Comparison of ENCODE assay signal across 8 cellular contexts in genomic region chr17:40564883-40565744, GRCh38. TPM values are rescaled to one million over a fixed set of nuclear protein-coding genes. Genes with fewer than 3 reads are reported as not detected.
DNase-seq lines count a peak whose midpoint lies in the region; ATAC-seq and TF ChIP-seq lines count a peak whose summit lies in the region.

A gene with protein sequence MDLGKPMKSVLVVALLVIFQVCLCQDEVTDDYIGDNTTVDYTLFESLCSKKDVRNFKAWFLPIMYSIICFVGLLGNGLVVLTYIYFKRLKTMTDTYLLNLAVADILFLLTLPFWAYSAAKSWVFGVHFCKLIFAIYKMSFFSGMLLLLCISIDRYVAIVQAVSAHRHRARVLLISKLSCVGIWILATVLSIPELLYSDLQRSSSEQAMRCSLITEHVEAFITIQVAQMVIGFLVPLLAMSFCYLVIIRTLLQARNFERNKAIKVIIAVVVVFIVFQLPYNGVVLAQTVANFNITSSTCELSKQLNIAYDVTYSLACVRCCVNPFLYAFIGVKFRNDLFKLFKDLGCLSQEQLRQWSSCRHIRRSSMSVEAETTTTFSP (minus strand): TSS chr17:40565472. CDS start chr17:40565409, 63 bp downstream.

- DNase-seq in left cardiac atrium (peak; percentile 20), right atrium auricular region (ENCODE audit: low spot score) (no peak), activated T-cell treated with anti-CD3 and anti-CD28 coated beads for 1 hour (ENCODE audit: low read depth) (peak; percentile 81), mucosa of descending colon (peak in 1 of 3 donors; percentile 85), upper lobe of right lung (peak; percentile 45), GF-D8 (lab: John Stamatoyannopoulos, UW) (no peak), sciatic nerve (ENCODE audit: low spot score) (no peak)

- TF ChIP-seq CTCF in right atrium auricular region (IDR thresholded peaks at IDR 0.05) (no peak), mucosa of descending colon (IDR thresholded peaks at IDR 0.05) (no peak), upper lobe of right lung (IDR thresholded peaks at IDR 0.05) (no peak)

- H3K27me3 ChIP-seq in right atrium auricular region (no peaks in the 10 kb centered on the region), upper lobe of right lung (no peaks in the 10 kb centered on the region)

- intact Hi-C loops in left cardiac atrium (cut with DNase I), result no loop called here
- intact Hi-C loops in mucosa of descending colon (cut with DNase I, micrococcal nuclease), result no loop called here
- intact Hi-C loops in upper lobe of right lung (cut with DNase I), result no loop called here
- intact Hi-C loops in sciatic nerve (cut with DNase I), result no loop called here

- peak in 1 of 2 donors; percentile 24 for ATAC-seq in left cardiac atrium
- ATAC-seq in mucosa of descending colon, result peak; percentile 70
- ATAC-seq in upper lobe of right lung, result no peak
- ATAC-seq in sciatic nerve, result no peak
- ATAC-seq in HG03139 (IDR thresholded peaks at IDR 0.05; ENCODE audit: unreplicated experiment), result no peak

- peaks cover 0 to 7% of the 10 kb centered on the region in 2 donors for H3K4me1 ChIP-seq in right atrium auricular region
- H3K4me1 ChIP-seq in mucosa of descending colon (ENCODE audit: low read depth), result no peaks in the 10 kb centered on the region
- H3K4me1 ChIP-seq in upper lobe of right lung, result peaks cover 6% of the 10 kb centered on the region

- no peaks in the 10 kb centered on the region for H3K36me3 ChIP-seq in right atrium auricular region
- H3K36me3 ChIP-seq in mucosa of descending colon (ENCODE audit: low read depth), result no peaks in the 10 kb centered on the region
- no peaks in the 10 kb centered on the region for H3K36me3 ChIP-seq in upper lobe of right lung

- no peaks in the 10 kb centered on the region for H3K9me3 ChIP-seq in right atrium auricular region
- H3K9me3 ChIP-seq in mucosa of descending colon, result no peaks in the 10 kb centered on the region
- no peaks in the 10 kb centered on the region for H3K9me3 ChIP-seq in upper lobe of right lung

- H3K4me3 ChIP-seq in right atrium auricular region, result no peak within 1 kb of the TSS
- no peak within 1 kb of the TSS for H3K4me3 ChIP-seq in mucosa of descending colon
- H3K4me3 ChIP-seq in upper lobe of right lung, result peak within 1 kb of the TSS; percentile 0

- H3K27ac ChIP-seq in right atrium auricular region, result no peak within 1 kb of the TSS
- no peak within 1 kb of the TSS for H3K27ac ChIP-seq in upper lobe of right lung

RNA-seq across cellular contexts. Expression of the gene that starts here (rescaled TPM):
- total RNA-seq in left cardiac atrium, result under 1 TPM; 0.29 to 0.53 TPM
- under 1 TPM in 1 of 2 donors, not detected in 1; 0.28 TPM for total RNA-seq in right atrium auricular region
- total RNA-seq in mucosa of descending colon, result 1 to 10 TPM in 1 of 3 donors, under 1 TPM in 2; 0.44 to 3.2 (median 0.87) TPM
- total RNA-seq in upper lobe of right lung, result 1.1 TPM
- 1.4 TPM for total RNA-seq in sciatic nerve

Comparison
In these comparisons a context has a peak if more than half of its experiments do, and no peak if none do; other contexts are left out.
1. Peak in DNase-seq in left cardiac atrium; RNA of the gene not detected or under 1 TPM.
2. DNase-seq: peak in activated T-cell treated with anti-CD3 and anti-CD28 coated beads for 1 hour (single experiment) and upper lobe of right lung (single experiment); none in right atrium auricular region (single experiment), GF-D8 (single experiment) and sciatic nerve (single experiment).